In the genomic region with DNA sequence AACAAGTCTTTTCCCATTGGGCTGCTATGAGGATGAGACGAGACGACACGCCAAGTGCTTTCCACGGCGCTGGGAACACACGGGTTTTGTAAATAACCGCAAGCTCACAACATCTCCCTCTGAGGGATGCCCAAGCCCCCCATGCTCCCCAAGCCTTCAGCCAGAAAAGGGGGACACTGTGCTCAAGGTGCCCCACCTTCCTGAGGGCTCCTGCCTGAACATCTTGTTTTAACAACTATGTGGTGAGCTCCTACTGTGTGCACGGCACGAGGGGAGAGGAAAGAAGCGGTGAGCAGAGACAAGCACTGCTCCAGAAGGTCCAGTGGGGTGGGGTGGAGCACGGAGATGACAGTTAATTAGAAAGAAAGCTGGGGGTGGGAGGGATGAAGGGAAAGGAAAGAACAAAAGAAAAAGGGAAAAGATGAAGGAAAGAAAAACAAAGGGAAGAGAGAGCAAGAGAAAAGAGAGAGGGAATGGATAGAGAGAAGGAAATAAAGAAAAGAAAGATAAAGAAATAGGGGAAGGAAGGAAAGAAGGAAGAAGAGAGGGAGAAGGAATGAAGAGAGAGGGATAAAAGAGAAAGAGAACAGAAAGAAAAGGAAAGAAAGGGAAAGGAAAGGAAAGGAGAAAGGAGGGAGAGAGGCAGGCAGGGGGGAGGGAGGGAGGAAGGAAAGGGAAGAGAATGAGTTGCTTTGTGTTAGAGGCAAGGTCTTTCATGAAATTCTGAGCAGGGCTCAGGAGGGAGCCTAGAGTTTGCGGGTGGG, we compare ENCODE assay signal across 23 cellular contexts.
"Had no signal": no experiment of that assay in that cellular context is flagged by ENCODE, and none has a peak within 500 bp of the region (broad histone marks: within the 10 kb centered on the region; RNA-seq: fewer than 3 reads in every experiment).

No MANE protein-coding gene starts in this region.

- H3K9me3 ChIP-seq: breast epithelium had no signal

- H3K4me1 Mint-ChIP-seq: activated CD4-positive, alpha-beta T cell treated with anti-CD3 and anti-CD28 coated beads, Interleukin-2, amount 10 ng/mL, durations not matched to agents 7 days and 5 days; activated naive CD8-positive, alpha-beta T cell treated with anti-CD3 and anti-CD28 coated beads, Interleukin-2, amount 10 ng/mL, durations not matched to agents 7 days and 5 days had no signal

- DNase-seq: activated CD4-positive, alpha-beta T cell treated with anti-CD3 and anti-CD28 coated beads, Interleukin-2, amount 10 ng/mL, durations not matched to agents 7 days and 5 days; activated CD4-positive, CD25-positive, alpha-beta regulatory T cell; activated CD8-positive, alpha-beta memory T cell treated with anti-CD3 and anti-CD28 coated beads, Interleukin-2, amount 50 U/mL, for 4 hours; activated CD8-positive, alpha-beta T cell treated with anti-CD3 and anti-CD28 coated beads for 36 hours; activated naive CD4-positive, alpha-beta T cell treated with anti-CD3 and anti-CD28 coated beads, Interleukin-2, amount 50 U/mL, for 16 hours; activated naive CD8-positive, alpha-beta T cell treated with anti-CD3 and anti-CD28 coated beads, Interleukin-2, amount 10 ng/mL, durations not matched to agents 7 days and 5 days; activated T-cell treated with anti-CD3 and anti-CD28 coated beads, Interleukin-2, amount 50 U/mL, for 72 hours; aorta; caudate nucleus; Kasumi-1; KBM-7; NCI-H1048; NCI-H146; NCI-H187 treated with DMSO at 0.1 percent for 48 hours; NCI-H2081 treated with DMSO at 0.1 percent for 48 hours; NCI-H446; NCI-H524; T-cell; T-helper 2 cell; T1000 had no signal

- H3K36me3 Mint-ChIP-seq: activated naive CD8-positive, alpha-beta T cell treated with anti-CD3 and anti-CD28 coated beads, Interleukin-2, amount 10 ng/mL, durations not matched to agents 7 days and 5 days; T-cell had no signal

- H3K4me1 ChIP-seq: breast epithelium had no signal

- FAIRE-seq: TTC549 had no signal

- H3K4me3 ChIP-seq: breast epithelium, SK-N-MC had no signal

- H3K4me3 Mint-ChIP-seq: activated CD4-positive, alpha-beta T cell treated with anti-CD3 and anti-CD28 coated beads, Interleukin-2, amount 10 ng/mL, durations not matched to agents 7 days and 5 days; activated CD8-positive, alpha-beta T cell treated with anti-CD3 and anti-CD28 coated beads for 36 hours; activated naive CD8-positive, alpha-beta T cell treated with anti-CD3 and anti-CD28 coated beads, Interleukin-2, amount 10 ng/mL, durations not matched to agents 7 days and 5 days; activated T-cell treated with anti-CD3 and anti-CD28 coated beads, Interleukin-2, amount 50 U/mL, for 72 hours; T-cell had no signal

- ATAC-seq: activated CD8-positive, alpha-beta T cell treated with anti-CD3 and anti-CD28 coated beads for 36 hours; activated T-cell treated with anti-CD3 and anti-CD28 coated beads, Interleukin-2, amount 50 U/mL, for 72 hours; T-cell had no signal

- H3K27ac Mint-ChIP-seq: activated CD4-positive, alpha-beta T cell treated with anti-CD3 and anti-CD28 coated beads, Interleukin-2, amount 10 ng/mL, durations not matched to agents 7 days and 5 days; activated CD8-positive, alpha-beta T cell treated with anti-CD3 and anti-CD28 coated beads for 36 hours; activated naive CD8-positive, alpha-beta T cell treated with anti-CD3 and anti-CD28 coated beads, Interleukin-2, amount 10 ng/mL, durations not matched to agents 7 days and 5 days; activated T-cell treated with anti-CD3 and anti-CD28 coated beads, Interleukin-2, amount 50 U/mL, for 72 hours; T-cell had no signal

- H3K36me3 ChIP-seq: breast epithelium had no signal

- H3K9me3 Mint-ChIP-seq: activated CD4-positive, alpha-beta T cell treated with anti-CD3 and anti-CD28 coated beads, Interleukin-2, amount 10 ng/mL, durations not matched to agents 7 days and 5 days; activated CD8-positive, alpha-beta T cell treated with anti-CD3 and anti-CD28 coated beads for 36 hours; activated naive CD8-positive, alpha-beta T cell treated with anti-CD3 and anti-CD28 coated beads, Interleukin-2, amount 10 ng/mL, durations not matched to agents 7 days and 5 days; activated T-cell treated with anti-CD3 and anti-CD28 coated beads, Interleukin-2, amount 50 U/mL, for 72 hours; T-cell had no signal

- H3K27ac ChIP-seq: breast epithelium, SK-N-MC had no signal

- H3K27me3 Mint-ChIP-seq: activated naive CD8-positive, alpha-beta T cell treated with anti-CD3 and anti-CD28 coated beads, Interleukin-2, amount 10 ng/mL, durations not matched to agents 7 days and 5 days had no signal
